ENCODE assay signal across 9 cellular contexts in the genomic region with DNA sequence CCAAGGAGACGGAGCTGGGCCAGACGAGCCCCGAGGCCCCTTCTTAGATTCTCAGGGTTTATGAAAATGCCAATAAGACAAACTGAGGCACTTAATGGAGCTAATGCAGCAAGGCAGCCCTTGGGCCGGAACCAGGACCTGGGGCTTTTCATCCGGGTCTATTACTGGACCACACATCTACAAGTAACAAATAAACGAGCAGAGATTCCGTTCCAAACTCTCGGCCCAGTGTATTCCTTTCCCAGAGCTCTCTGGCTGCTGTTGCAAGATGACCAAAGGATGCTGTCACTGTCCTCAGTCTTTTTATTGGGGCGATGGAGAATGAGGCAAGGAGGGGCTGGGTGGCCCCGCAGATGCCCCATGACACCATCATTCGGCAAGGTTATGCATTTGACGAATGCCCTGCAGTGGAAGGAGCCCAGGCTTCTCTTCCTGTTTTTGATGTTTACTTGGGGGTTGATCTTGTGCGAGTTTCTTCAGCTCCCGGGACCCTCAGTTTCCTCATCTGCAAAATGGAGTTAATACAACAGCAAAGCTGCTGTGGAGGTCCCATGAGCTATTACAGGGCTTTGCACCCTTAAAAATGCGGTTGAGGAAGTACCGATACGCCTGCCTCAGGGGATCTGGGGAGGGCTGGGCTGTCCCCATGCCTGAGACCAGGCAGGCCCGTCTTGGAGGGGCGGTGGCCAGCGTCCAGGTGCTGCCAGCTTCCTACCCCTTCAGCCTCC. TPM values are rescaled to one million over a fixed set of nuclear protein-coding genes. Genes with fewer than 3 reads are reported as not detected.
DNase-seq lines count a peak whose midpoint lies in the region; ATAC-seq and TF ChIP-seq lines count a peak whose summit lies in the region.
"Had no signal": no experiment of that assay in that cellular context is flagged by ENCODE, and none has a peak within 500 bp of the region (broad histone marks: within the 10 kb centered on the region; RNA-seq: fewer than 3 reads in every experiment).

No MANE protein-coding gene starts in this region.

- peak overlapping the region; percentile 68 to 77 (median 72) for H3K4me3 Mint-ChIP-seq in brain
- H3K4me3 Mint-ChIP-seq in naive B cell = peak overlapping the region; percentile 76 to 95 (median 88)

- H3K27ac Mint-ChIP-seq in brain (no peak overlapping the region), naive B cell (peak overlapping the region in 4 of 6 donors; percentile 31 to 76 (median 57))

- DNase-seq in AG10803 (ENCODE audit: low read depth) = no peak
- DNase-seq in naive B cell = peak; percentile 24
- DNase-seq in NCI-H446 treated with DMSO at 0.1 percent for 48 hours (lab: John Stamatoyannopoulos, UW) = no peak
- DNase-seq in NCI-H748 (lab: John Stamatoyannopoulos, UW; ENCODE audit: unreplicated experiment) = no peak
- DNase-seq in iPS-NIHi11 (ENCODE audit: low spot score) = no peak
- DNase-seq in HUDEP-2 (lab: John Stamatoyannopoulos, UW; ENCODE audit: unreplicated experiment in 76 of 76) = no peak
- DNase-seq: DMS79 treated with DMSO at 0.1 percent for 48 hours had no signal

- H3K27me3 Mint-ChIP-seq in brain (peaks cover 38% of the 10 kb centered on the region), naive B cell (peaks cover 20 to 27% (median 26%) of the 10 kb centered on the region in 3 donors)

- H3K4me1 Mint-ChIP-seq in brain (peaks cover 20% of the 10 kb centered on the region), naive B cell (peaks cover 15 to 23% (median 19%) of the 10 kb centered on the region in 3 donors)

- TF ChIP-seq CTCF in AG10803 (conservative IDR thresholded peaks at IDR 0.05; ENCODE audit: low read length) (no peak), brain (conservative IDR thresholded peaks at IDR 0.05) (no peak)

- H3K9me3 Mint-ChIP-seq in brain = peaks cover 0 to 4% (median 3%) of the 10 kb centered on the region in 5 experiments
- peaks cover 0 to 1% (median 0%) of the 10 kb centered on the region in 7 donors for H3K9me3 Mint-ChIP-seq in naive B cell

- ATAC-seq in GM21723 (IDR thresholded peaks at IDR 0.05; ENCODE audit: unreplicated experiment) (peak; percentile 24), naive B cell (ENCODE audit: low read depth in 2 of 2) (peak; percentile 7 to 8)

- H3K4me3 ChIP-seq in AG10803 (ENCODE audit: low read length) = peak overlapping the region; percentile 54; the same call in 1 of the 2 replicates

- H3K36me3 Mint-ChIP-seq in brain (no peaks in the 10 kb centered on the region), naive B cell (peaks cover 0 to 6% of the 10 kb centered on the region in 2 donors)

RNA-seq across cellular contexts. Expression of gene NTN1, which starts 1.1 kb away (rescaled TPM):
- polyA plus RNA-seq in brain (ENCODE audit: insufficient read depth, low read depth, low replicate concordance) = 2.2 TPM
- polyA plus RNA-seq in naive B cell (ENCODE audit: low read depth in 6 of 6) = under 1 TPM in 5 of 6 donors, not detected in 1; 0.04 to 0.09 (median 0.06) TPM

RNA-seq across cellular contexts. Expression of gene PIK3R5, which starts 54.8 kb away (rescaled TPM):
- polyA plus RNA-seq in brain (ENCODE audit: insufficient read depth, low read depth, low replicate concordance) = 0.32 TPM
- 10 to 100 TPM in 3 of 6 donors, 1 to 10 TPM in 3; 9.7 to 24.8 (median 11.7) TPM for polyA plus RNA-seq in naive B cell (ENCODE audit: low read depth in 6 of 6)

Comparison
In these comparisons a context has a peak if more than half of its experiments do, and no peak if none do; other contexts are left out.
1. H3K27ac Mint-ChIP-seq: peak in naive B cell (4 of 6); none in brain (0 of 5).